Comparison of ENCODE assay signal across 12 cellular contexts in the genomic region with DNA sequence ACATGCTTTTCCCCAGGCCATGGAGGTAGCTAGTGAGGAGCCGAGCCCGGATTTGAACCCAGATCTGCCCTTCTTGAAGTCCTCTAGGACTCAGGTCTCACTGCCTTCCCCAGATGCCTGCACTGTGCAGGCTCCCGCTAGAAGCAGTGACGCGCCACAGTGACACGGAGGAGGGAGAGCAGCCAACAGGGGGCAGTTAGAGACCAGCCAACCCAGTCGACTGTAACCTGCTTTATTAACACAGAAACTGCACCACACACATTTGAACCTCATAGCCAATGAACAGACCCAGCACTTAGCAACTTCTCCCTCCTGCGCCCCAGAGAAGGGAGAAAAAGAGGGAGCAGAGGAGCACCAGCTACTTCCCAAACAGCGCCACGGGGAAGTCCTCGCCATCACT. TPM values are rescaled to one million over a fixed set of nuclear protein-coding genes. Genes with fewer than 3 reads are reported as not detected.
DNase-seq lines count a peak whose midpoint lies in the region; ATAC-seq and TF ChIP-seq lines count a peak whose summit lies in the region.
"Had no signal": no experiment of that assay in that cellular context is flagged by ENCODE, and none has a peak within 500 bp of the region (broad histone marks: within the 10 kb centered on the region; RNA-seq: fewer than 3 reads in every experiment).

No MANE protein-coding gene starts in this region.

- in situ Hi-C loops in SK-MEL-5 (cut with HindIII; ENCODE audit: low pct_unique_long_range_greater_than_20kb, low sequenced_read_pairs), result no loop called here

- no peak for TF ChIP-seq POLR2A in erythroblast (IDR thresholded peaks at IDR 0.05; ENCODE audit: low read length)

- DNase-seq in GDM1 (lab: John Stamatoyannopoulos, UW) (peak; percentile 16), SK-MEL-5 (ENCODE audit: low read depth, low spot score) (peak; percentile 42), erythroblast (lab: John Stamatoyannopoulos, UW) (peak; percentile 61), inferior parietal cortex (ENCODE audit: extremely low spot score) (no peak)
- DNase-seq: CD4-positive, alpha-beta memory T cell; effector CD4-positive, alpha-beta T cell; kidney glomerular epithelial cell had no signal

- H3K27ac ChIP-seq in 22Rv1, result no peak overlapping the region

- TF ChIP-seq CTCF in 22Rv1 (IDR thresholded peaks at IDR 0.05), result peak; percentile 29; the same call in 1 of the 2 replicates

- ATAC-seq in HG02981 (IDR thresholded peaks at IDR 0.05; ENCODE audit: unreplicated experiment) (no peak), GM19395 (IDR thresholded peaks at IDR 0.05; ENCODE audit: unreplicated experiment) (no peak), HG03469 (IDR thresholded peaks at IDR 0.05; ENCODE audit: unreplicated experiment) (no peak)
- ATAC-seq: activated T-cell treated with anti-CD3 and anti-CD28 coated beads, Interleukin-2, amount 50 U/mL, for 72 hours had no signal

RNA-seq across cellular contexts. Expression of gene PILRA, which starts 27.4 kb away (rescaled TPM):
- total RNA-seq in SK-MEL-5 (2014; rRNA removed; shearing (Covaris generic)), result 0.48 TPM in 1 of 2 replicates, not detected in the other
- polyA plus RNA-seq in SK-MEL-5 (2015; cell fraction: cytosol; rRNA removed), result 0.73 TPM in 1 of 2 replicates, not detected in the other
- polyA plus RNA-seq in SK-MEL-5 (2015; cell fraction: nucleus; rRNA removed), result 5.1 and 7.6 TPM in 2 replicates

RNA-seq across cellular contexts. Expression of gene ZCWPW1, which starts 27.8 kb away (rescaled TPM):
- total RNA-seq in SK-MEL-5 (2014; rRNA removed; shearing (Covaris generic)), result 4.5 and 4.7 TPM in 2 replicates
- polyA plus RNA-seq in SK-MEL-5 (2015; cell fraction: cytosol; rRNA removed), result 3.5 and 4.4 TPM in 2 replicates
- polyA plus RNA-seq in SK-MEL-5 (2015; cell fraction: nucleus; rRNA removed), result 9.8 and 18.6 TPM in 2 replicates

RNA-seq across cellular contexts. Expression of gene MEPCE, which starts 29.0 kb away (rescaled TPM):
- total RNA-seq in SK-MEL-5 (2014; rRNA removed; shearing (Covaris generic)), result 48.2 and 53.5 TPM in 2 replicates
- polyA plus RNA-seq in SK-MEL-5 (2015; cell fraction: cytosol; rRNA removed), result 51.1 and 54.2 TPM in 2 replicates
- polyA plus RNA-seq in SK-MEL-5 (2015; cell fraction: nucleus; rRNA removed), result 41.9 and 42.1 TPM in 2 replicates

RNA-seq across cellular contexts. Expression of gene PPP1R35, which starts 35.6 kb away (rescaled TPM):
- 27.6 and 28.4 TPM in 2 replicates for total RNA-seq in SK-MEL-5 (2014; rRNA removed; shearing (Covaris generic))
- 33.0 and 44.3 TPM in 2 replicates for polyA plus RNA-seq in SK-MEL-5 (2015; cell fraction: cytosol; rRNA removed)
- 169 and 191 TPM in 2 replicates for polyA plus RNA-seq in SK-MEL-5 (2015; cell fraction: nucleus; rRNA removed)

RNA-seq across cellular contexts. Expression of gene PILRB, which starts 42.7 kb away (rescaled TPM):
- total RNA-seq in SK-MEL-5 (2014; rRNA removed; shearing (Covaris generic)), result 41.6 and 42.5 TPM in 2 replicates
- polyA plus RNA-seq in SK-MEL-5 (2015; cell fraction: cytosol; rRNA removed), result 60.6 and 66.7 TPM in 2 replicates
- polyA plus RNA-seq in SK-MEL-5 (2015; cell fraction: nucleus; rRNA removed), result 2,965 and 3,231 TPM in 2 replicates
